ENCODE assay signal across 19 cellular contexts in genomic region chr7:137096607-137097006, GRCh38.
DNase-seq lines count a peak whose midpoint lies in the region; ATAC-seq and TF ChIP-seq lines count a peak whose summit lies in the region.
"Had no signal": no experiment of that assay in that cellular context is flagged by ENCODE, and none has a peak within 500 bp of the region (broad histone marks: within the 10 kb centered on the region; RNA-seq: fewer than 3 reads in every experiment).

No MANE protein-coding gene starts in this region.

- H3K4me3 ChIP-seq in AG10803 (ENCODE audit: low read length): no peak overlapping the region
- no peak overlapping the region for H3K4me3 ChIP-seq in foreskin fibroblast (ENCODE audit: low read depth in 1 of 2, low read length in 2 of 2)
- H3K4me3 ChIP-seq: GM23248, K562 had no signal

- TF ChIP-seq CTCF in AG10803 (conservative IDR thresholded peaks at IDR 0.05; ENCODE audit: low read length) (no peak), foreskin fibroblast (IDR thresholded peaks at IDR 0.05; ENCODE audit: low read depth, low read length) (no peak)

- no peak for ATAC-seq in GM18519 (IDR thresholded peaks at IDR 0.05; ENCODE audit: low FRiP score, unreplicated experiment)
- ATAC-seq: K562, Panc1 had no signal

- DNase-seq in AG10803 (ENCODE audit: low read depth) (peak; percentile 60), EL (peak; percentile 22), dedifferentiated amniotic fluid mesenchymal stem cell (ENCODE audit: extremely low spot score) (peak; percentile 22), foreskin fibroblast (peak; percentile 37 to 68), NK-92 (lab: John Stamatoyannopoulos, UW; ENCODE audit: unreplicated experiment) (no peak), nucleus accumbens (lab: John Stamatoyannopoulos, UW) (no peak), NCI-H748 (lab: John Stamatoyannopoulos, UW; ENCODE audit: unreplicated experiment) (no peak)
- DNase-seq: Calu3; CD4-positive, alpha-beta T cell; DMS53; GM23248; MV-4-11; NCI-H1417; NCI-H187 treated with DMSO at 0.1 percent for 48 hours; NCI-H510A; SHP77 had no signal

Comparison
In these comparisons a context has a peak if more than half of its experiments do, and no peak if none do; other contexts are left out.
1. DNase-seq: peak in AG10803 (single experiment), EL (single experiment), dedifferentiated amniotic fluid mesenchymal stem cell (single experiment) and foreskin fibroblast (2 of 2); none in NK-92 (single experiment), nucleus accumbens (0 of 56) and NCI-H748 (single experiment).